ENCODE assay signal across 22 cellular contexts in the genomic region with DNA sequence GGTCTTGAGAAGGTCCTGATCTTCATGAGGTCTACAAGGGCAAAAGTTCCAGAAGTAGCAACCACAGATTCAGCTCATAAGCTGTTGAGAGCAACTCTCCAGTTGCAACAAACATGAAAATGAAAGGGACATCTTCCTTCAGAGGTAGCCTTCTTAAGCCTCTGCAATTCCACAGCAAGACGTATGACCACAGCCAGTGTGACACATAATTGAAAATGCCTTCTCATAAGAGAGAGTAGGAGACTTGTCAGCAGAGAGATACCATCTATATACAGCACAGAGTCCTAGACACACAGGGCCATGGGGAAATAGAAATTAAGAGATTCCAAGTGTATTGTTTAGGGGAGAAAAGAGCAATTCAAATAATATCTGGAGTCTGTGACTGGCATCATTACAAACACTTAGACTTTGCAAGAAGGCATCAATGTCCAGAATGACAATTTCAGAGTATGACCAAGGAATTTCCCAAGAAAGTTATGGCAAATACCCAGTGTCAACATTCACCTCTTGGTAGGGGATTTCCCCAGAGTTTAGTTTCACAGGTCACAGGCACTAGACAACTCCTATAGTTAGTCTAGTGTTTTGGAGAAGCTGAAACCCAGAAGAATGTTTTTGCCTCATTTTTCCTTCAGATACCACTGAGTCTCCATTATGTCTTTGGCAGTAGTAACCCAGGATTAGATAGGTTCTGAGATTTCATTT.
A peak's percentile ranks its signal among the peaks of the same experiment; 100 is the strongest.
DNase-seq lines count a peak whose midpoint lies in the region; ATAC-seq and TF ChIP-seq lines count a peak whose summit lies in the region.
"Had no signal": no experiment of that assay in that cellular context is flagged by ENCODE, and none has a peak within 500 bp of the region (broad histone marks: within the 10 kb centered on the region; RNA-seq: fewer than 3 reads in every experiment).

No MANE protein-coding gene starts in this region.

- no peak overlapping the region for H3K14ac ChIP-seq in trophoblast cell (ENCODE audit: low read length)

- H2BK12ac ChIP-seq in trophoblast cell (ENCODE audit: low read length): no peak overlapping the region

- peaks cover 9% of the 10 kb centered on the region for H3K27me3 Mint-ChIP-seq in MCF 10A (ENCODE audit: insufficient read depth, unreplicated experiment)
- H3K27me3 Mint-ChIP-seq: CD4-positive, alpha-beta T cell; T-helper 17 cell had no signal

- no peaks in the 10 kb centered on the region for H3K9me3 Mint-ChIP-seq in MCF 10A (ENCODE audit: unreplicated experiment)
- H3K9me3 Mint-ChIP-seq: activated CD4-positive, alpha-beta memory T cell treated with anti-CD3 and anti-CD28 coated beads, Interleukin-2, amount 10 ng/mL, durations not matched to agents 7 days and 5 days; activated naive CD4-positive, alpha-beta T cell treated with anti-CD3 and anti-CD28 coated beads, Interleukin-2, amount 50 U/mL, for 72 hours; CD4-positive, alpha-beta T cell had no signal

- H3K27ac Mint-ChIP-seq in MCF 10A (ENCODE audit: low read depth, unreplicated experiment): no peak overlapping the region
- H3K27ac Mint-ChIP-seq: activated CD4-positive, alpha-beta memory T cell treated with anti-CD3 and anti-CD28 coated beads, Interleukin-2, amount 10 ng/mL, durations not matched to agents 7 days and 5 days; activated naive CD4-positive, alpha-beta T cell treated with anti-CD3 and anti-CD28 coated beads, Interleukin-2, amount 50 U/mL, for 72 hours; CD4-positive, alpha-beta T cell; T-helper 17 cell had no signal

- H3F3A ChIP-seq in PC-9 (ENCODE audit: insufficient read depth, low read depth): peaks cover 17% of the 10 kb centered on the region; the same call in 1 of the 2 replicates

- no peak overlapping the region for H2BK120ac ChIP-seq in trophoblast cell (ENCODE audit: insufficient read depth, low read length, poor library complexity)

- no peak overlapping the region for H4K91ac ChIP-seq in trophoblast cell (ENCODE audit: low read depth, low read length)

- no peaks in the 10 kb centered on the region for H3K36me3 Mint-ChIP-seq in MCF 10A (ENCODE audit: insufficient read depth, unreplicated experiment)
- H3K36me3 Mint-ChIP-seq: activated naive CD4-positive, alpha-beta T cell treated with anti-CD3 and anti-CD28 coated beads, Interleukin-2, amount 50 U/mL, for 72 hours had no signal

- H4K20me1 ChIP-seq in PC-9 (ENCODE audit: insufficient read depth): no peaks in the 10 kb centered on the region

- intact Hi-C loops in MCF 10A (cut with micrococcal nuclease) (no loop called here), breast epithelium (cut with DNase I; ENCODE audit: low total_unique reads) (no loop called here), PC-9 (cut with micrococcal nuclease; ENCODE audit: unreplicated experiment) (loop anchor here (5.0 kb wide), 1 partner anchor 438 kb away; no protein-coding TSS in a partner anchor)

- H3K4me1 Mint-ChIP-seq in MCF 10A (ENCODE audit: insufficient read depth, unreplicated experiment): peaks cover 3% of the 10 kb centered on the region

- TF ChIP-seq CTCF in MCF 10A (IDR thresholded peaks at IDR 0.05; ENCODE audit: unreplicated experiment) (no peak), breast epithelium (IDR thresholded peaks at IDR 0.05) (no peak), PC-9 (conservative IDR thresholded peaks at IDR 0.05) (no peak), epithelial cell of esophagus (IDR thresholded peaks at IDR 0.05; ENCODE audit: insufficient read depth, low read depth, low read length, missing control alignments) (no peak), WERI-Rb-1 (IDR thresholded peaks at IDR 0.05; ENCODE audit: low read depth, low read length) (no peak)

- H3K36me3 ChIP-seq in breast epithelium: no peaks in the 10 kb centered on the region
- no peaks in the 10 kb centered on the region for H3K36me3 ChIP-seq in PC-9 (ENCODE audit: low read depth)
- H3K36me3 ChIP-seq in WERI-Rb-1: no peaks in the 10 kb centered on the region
- H3K36me3 ChIP-seq in trophoblast cell (ENCODE audit: control insufficient read depth in 1 of 2, insufficient read depth in 2 of 2, low read length in 2 of 2): no peaks in the 10 kb centered on the region
- H3K36me3 ChIP-seq: SJSA1, vagina had no signal

- H3K4me1 ChIP-seq in breast epithelium: no peaks in the 10 kb centered on the region
- H3K4me1 ChIP-seq in PC-9 (replicated peaks; ENCODE audit: insufficient read depth): peaks cover 20% of the 10 kb centered on the region
- H3K4me1 ChIP-seq in trophoblast cell (ENCODE audit: control insufficient read depth in 1 of 2, insufficient read depth in 2 of 2, low read length in 2 of 2): no peaks in the 10 kb centered on the region
- H3K4me1 ChIP-seq: vagina had no signal

- no peak overlapping the region for H4K8ac ChIP-seq in trophoblast cell (ENCODE audit: low read depth, low read length)

- H2AK5ac ChIP-seq in trophoblast cell (ENCODE audit: low read length): no peak overlapping the region

- no peak overlapping the region for H2BK5ac ChIP-seq in trophoblast cell (ENCODE audit: low read depth, low read length, poor library complexity)

- no peak overlapping the region for H3K4me3 ChIP-seq in breast epithelium
- no peak overlapping the region for H3K4me3 ChIP-seq in PC-9
- no peak overlapping the region for H3K4me3 ChIP-seq in epithelial cell of esophagus (ENCODE audit: low read length)
- no peak overlapping the region for H3K4me3 ChIP-seq in WERI-Rb-1 (ENCODE audit: low read depth, low read length)
- no peak overlapping the region for H3K4me3 ChIP-seq in trophoblast cell (ENCODE audit: low read depth, low read length)
- H3K4me3 ChIP-seq: SJSA1, smooth muscle cell, vagina had no signal

- peak; percentile 58 for DNase-seq in MCF 10A (ENCODE audit: unreplicated experiment)
- DNase-seq in breast epithelium (ENCODE audit: low spot score in 2 of 2): no peak
- DNase-seq in PC-9: no peak
- peak; percentile 61 for DNase-seq in epithelial cell of esophagus (ENCODE audit: low read depth)
- no peak for DNase-seq in stimulated activated CD4-positive, alpha-beta T cell treated with anti-CD3 and anti-CD28 coated beads, Interleukin-2, amount 100 ng/mL, for 24 hours
- DNase-seq in WERI-Rb-1: no peak
- DNase-seq in trophoblast cell: no peak
- DNase-seq: activated CD4-positive, alpha-beta memory T cell treated with anti-CD3 and anti-CD28 coated beads, Interleukin-2, amount 10 ng/mL, durations not matched to agents 7 days and 5 days; CD4-positive, alpha-beta T cell; foreskin keratinocyte; hypothalamus; NCI-H1436; NCI-H526; stimulated activated CD4-positive, alpha-beta T cell treated with anti-CD3 and anti-CD28 coated beads, Interleukin-4, amount 100 ng/mL, for 4 hours; T-helper 17 cell had no signal

- H3K23ac ChIP-seq in trophoblast cell (ENCODE audit: low read length): no peak overlapping the region

- H3K18ac ChIP-seq in trophoblast cell (ENCODE audit: low read length): no peak overlapping the region

- H3K27me3 ChIP-seq in breast epithelium: peaks cover 0 to 11% of the 10 kb centered on the region in 2 donors
- no peaks in the 10 kb centered on the region for H3K27me3 ChIP-seq in PC-9 (ENCODE audit: insufficient read depth, low read depth)
- H3K27me3 ChIP-seq in WERI-Rb-1 (ENCODE audit: insufficient read depth, low read depth, severe bottlenecking): peaks cover 12% of the 10 kb centered on the region
- H3K27me3 ChIP-seq in trophoblast cell (ENCODE audit: insufficient read depth, low read length): no peaks in the 10 kb centered on the region
- H3K27me3 ChIP-seq: foreskin keratinocyte, SJSA1, vagina had no signal

- no peak overlapping the region for H4K12ac ChIP-seq in trophoblast cell (ENCODE audit: low read depth, low read length)

- POLR2A ChIA-PET in MCF 10A (lab: Yijun Ruan, JAX): interaction anchor here (0.6 kb wide), 1 partner anchor 19 kb away, joined by 3 read pairs; no protein-coding TSS in a partner anchor
- POLR2A ChIA-PET in PC-9 (lab: Charles Lee; ENCODE audit: unreplicated experiment): no interaction called here

- H3K9me2 ChIP-seq in PC-9 (ENCODE audit: insufficient read depth): no peaks in the 10 kb centered on the region

- CTCF ChIA-PET in MCF 10A (lab: Yijun Ruan, JAX) (interaction anchor here (0.6 kb wide), 1 partner anchor 164 kb away, joined by 3 read pairs; no protein-coding TSS in a partner anchor), PC-9 (lab: Charles Lee) (no interaction called here)

- no peak overlapping the region for H3K9ac ChIP-seq in trophoblast cell (ENCODE audit: low read length)

- BruUV-seq in MCF 10A (replicated peaks; lab: Mats Ljungman, UMichigan) (no TSS peak), PC-9 (replicated peaks; lab: Mats Ljungman, UMichigan) (no TSS peak)

- H3K9me3 ChIP-seq in breast epithelium: no peaks in the 10 kb centered on the region
- H3K9me3 ChIP-seq in PC-9 (ENCODE audit: insufficient read depth, low read depth): no peaks in the 10 kb centered on the region
- no peaks in the 10 kb centered on the region for H3K9me3 ChIP-seq in WERI-Rb-1 (ENCODE audit: severe bottlenecking)
- no peaks in the 10 kb centered on the region for H3K9me3 ChIP-seq in trophoblast cell (ENCODE audit: insufficient read depth, low read depth, low read length)
- H3K9me3 ChIP-seq: SJSA1, vagina had no signal

- WGBS in trophoblast cell (ENCODE audit: extremely low coverage, insufficient coverage, insufficient read length): no CpG with 5 or more reads among the region's 1 CpG

- no peak overlapping the region for H3K4ac ChIP-seq in trophoblast cell (ENCODE audit: low read depth, low read length)

- no peaks in the 10 kb centered on the region for H3K79me2 ChIP-seq in PC-9 (ENCODE audit: low read depth)
- no peaks in the 10 kb centered on the region for H3K79me2 ChIP-seq in trophoblast cell (ENCODE audit: control insufficient read depth, insufficient read depth, low read length, poor library complexity)

- no peaks in the 10 kb centered on the region for H3K79me1 ChIP-seq in trophoblast cell (ENCODE audit: low read length)

- TF ChIP-seq POLR2A in breast epithelium (IDR thresholded peaks at IDR 0.05): no peak

- no peak overlapping the region for H3K4me2 ChIP-seq in PC-9
- no peak overlapping the region for H3K4me2 ChIP-seq in trophoblast cell (ENCODE audit: low read length)
- H3K4me2 ChIP-seq: smooth muscle cell had no signal

- no peak for ATAC-seq in HG03460 (IDR thresholded peaks at IDR 0.05; ENCODE audit: unreplicated experiment)
- ATAC-seq: foreskin keratinocyte, T-helper 17 cell had no signal

- no peak overlapping the region for H3K4me3 Mint-ChIP-seq in MCF 10A (ENCODE audit: unreplicated experiment)
- H3K4me3 Mint-ChIP-seq: activated CD4-positive, alpha-beta memory T cell treated with anti-CD3 and anti-CD28 coated beads, Interleukin-2, amount 10 ng/mL, durations not matched to agents 7 days and 5 days; CD4-positive, alpha-beta T cell; nephron; T-helper 17 cell had no signal

- H3K27ac ChIP-seq in breast epithelium (no peak overlapping the region), PC-9 (peak overlapping the region; percentile 16; the same call in 1 of the 2 replicates), WERI-Rb-1 (no peak overlapping the region), trophoblast cell (ENCODE audit: low read depth, low read length) (no peak overlapping the region)
- H3K27ac ChIP-seq: foreskin keratinocyte, SJSA1, vagina, VCaP had no signal

- no peak overlapping the region for H2AFZ ChIP-seq in PC-9
- no peak overlapping the region for H2AFZ ChIP-seq in trophoblast cell (ENCODE audit: insufficient read depth, low read length, poor library complexity)

Comparison
In these comparisons a context has a peak if more than half of its experiments do, and no peak if none do; other contexts are left out.
1. DNase-seq: peak in MCF 10A (single experiment) and epithelial cell of esophagus (single experiment); none in breast epithelium (0 of 2), PC-9 (0 of 2), stimulated activated CD4-positive, alpha-beta T cell treated with anti-CD3 and anti-CD28 coated beads, Interleukin-2, amount 100 ng/mL, for 24 hours (0 of 2), WERI-Rb-1 (single experiment) and trophoblast cell (0 of 2).